Comparison of ENCODE assay signal across 8 cellular contexts in the genomic region with DNA sequence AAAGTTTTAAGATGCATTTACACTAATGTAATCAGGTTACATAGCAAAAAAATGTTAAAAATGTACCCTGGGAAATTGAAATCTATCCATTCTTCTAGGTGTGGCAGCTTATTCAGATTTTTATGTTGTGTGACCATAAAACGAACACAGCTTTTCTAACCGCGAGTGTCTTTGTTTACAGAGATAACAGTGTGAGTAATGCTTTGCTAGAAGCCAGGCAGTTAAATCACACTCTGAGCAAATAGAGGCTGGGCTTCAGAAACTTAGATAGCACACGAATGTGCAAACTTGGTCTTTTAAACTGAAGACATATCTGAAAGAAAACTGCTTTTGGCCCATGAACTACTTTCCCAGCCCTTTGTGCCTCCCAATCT.
DNase-seq lines count a peak whose midpoint lies in the region; ATAC-seq and TF ChIP-seq lines count a peak whose summit lies in the region.

No MANE protein-coding gene starts in this region.

- H3K9me3 ChIP-seq in mammary epithelial cell (replicated peaks; ENCODE audit: insufficient read depth, low read length) (no peaks in the 10 kb centered on the region), BE2C (no peaks in the 10 kb centered on the region)

- H3K4me1 ChIP-seq in mammary epithelial cell (ENCODE audit: insufficient read depth, low read length) = peaks cover 79% of the 10 kb centered on the region
- peaks cover 33% of the 10 kb centered on the region for H3K4me1 ChIP-seq in mesendoderm (ENCODE audit: control insufficient read depth, low read depth, low read length)
- peaks cover 26% of the 10 kb centered on the region for H3K4me1 ChIP-seq in BE2C

- H3K27me3 ChIP-seq in mammary epithelial cell (ENCODE audit: insufficient read depth, low read length) = no peaks in the 10 kb centered on the region
- H3K27me3 ChIP-seq in mesendoderm (ENCODE audit: insufficient read depth, low read length, poor library complexity) = no peaks in the 10 kb centered on the region
- H3K27me3 ChIP-seq in BE2C = no peaks in the 10 kb centered on the region

- CTCF ChIA-PET in mammary epithelial cell (lab: Charles Lee; ENCODE audit: low non-redundant PET) = interaction anchor here (0.6 kb wide), 1 partner anchor 93 kb away, joined by 3 read pairs; no protein-coding TSS in a partner anchor

- in situ Hi-C loops in mammary epithelial cell (cut with MboI; ENCODE audit: low sequenced_read_pairs in 2 of 2) = loop anchor here in 1 of 2 donors (5.0 kb wide), 1 partner anchor 40 kb away; no protein-coding TSS in a partner anchor

- peak; percentile 20 for DNase-seq in NCI-H345 treated with DMSO at 0.1 percent for 48 hours (lab: John Stamatoyannopoulos, UW; ENCODE audit: unreplicated experiment)
- peak; percentile 79 for DNase-seq in mammary epithelial cell
- no peak for DNase-seq in mesendoderm
- DNase-seq in BE2C = no peak
- no peak for DNase-seq in NCI-H1105 (lab: John Stamatoyannopoulos, UW)

- intact Hi-C loops in mammary epithelial cell (cut with micrococcal nuclease) = no loop called here

- no peak overlapping the region for H4K8ac ChIP-seq in mesendoderm (ENCODE audit: low read depth, low read length)

- no peak overlapping the region for H2AFZ ChIP-seq in mammary epithelial cell (ENCODE audit: low read depth, low read length)

- no peak overlapping the region for H2BK120ac ChIP-seq in mesendoderm (ENCODE audit: low read depth, low read length)

- H2BK5ac ChIP-seq in mesendoderm (ENCODE audit: low read length) = no peak overlapping the region

- no peak overlapping the region for H3K23ac ChIP-seq in mesendoderm (ENCODE audit: low read length)

- H2BK15ac ChIP-seq in mesendoderm (replicated peaks; ENCODE audit: low read depth) = no peak overlapping the region

- dilution Hi-C loops in mammary epithelial cell (cut with HindIII; ENCODE audit: low sequenced_read_pairs) = no loop called here

- no peaks in the 10 kb centered on the region for H4K20me1 ChIP-seq in mammary epithelial cell (ENCODE audit: insufficient read depth, low read length)

- H2AK5ac ChIP-seq in mesendoderm (ENCODE audit: low read length) = no peak overlapping the region

- H3K9ac ChIP-seq in mammary epithelial cell (ENCODE audit: insufficient read depth, low read length) (peak overlapping the region; percentile 88), mesendoderm (ENCODE audit: low read length) (no peak overlapping the region)

- no peak overlapping the region for H3K18ac ChIP-seq in mesendoderm (ENCODE audit: low read length)

- peak; percentile 22 for ATAC-seq in GM18868 (IDR thresholded peaks at IDR 0.05; ENCODE audit: unreplicated experiment)
- no peak for ATAC-seq in GM21447 (IDR thresholded peaks at IDR 0.05; ENCODE audit: unreplicated experiment)
- no peak for ATAC-seq in GM21526 (IDR thresholded peaks at IDR 0.05; ENCODE audit: low FRiP score, unreplicated experiment)

- H3K4ac ChIP-seq in mesendoderm (ENCODE audit: low read depth, low read length) = no peak overlapping the region

- H3K27ac ChIP-seq in mammary epithelial cell (ENCODE audit: insufficient read depth, low read depth, low read length) (peak overlapping the region; percentile 96), mesendoderm (ENCODE audit: low read depth, low read length) (peak overlapping the region; percentile 22)

- TF ChIP-seq CTCF in mammary epithelial cell (conservative IDR thresholded peaks at IDR 0.05 in 1 of 2, IDR thresholded peaks at IDR 0.05 in 1 of 2; ENCODE audit: extremely low read depth in 1 of 2, insufficient read depth in 1 of 2, low read depth in 1 of 2, low read length in 2 of 2) (no peak), BE2C (IDR thresholded peaks at IDR 0.05; ENCODE audit: low read depth, low read length) (no peak)

- H3K36me3 ChIP-seq in mammary epithelial cell (ENCODE audit: insufficient read depth, low read length) = no peaks in the 10 kb centered on the region
- no peaks in the 10 kb centered on the region for H3K36me3 ChIP-seq in mesendoderm (ENCODE audit: control insufficient read depth, insufficient read depth, low read length)
- H3K36me3 ChIP-seq in BE2C = no peaks in the 10 kb centered on the region

- H3K4me2 ChIP-seq in mammary epithelial cell (ENCODE audit: insufficient read depth, low read depth, low read length) (peak overlapping the region; percentile 68), mesendoderm (ENCODE audit: low read length) (no peak overlapping the region)

- H3K4me3 ChIP-seq in mammary epithelial cell (replicated peaks in 1 of 3; ENCODE audit: insufficient read depth in 1 of 3, low read depth in 2 of 3, low read length in 3 of 3) = peak overlapping the region in 1 of 3 experiments; percentile 6
- no peak overlapping the region for H3K4me3 ChIP-seq in mesendoderm (ENCODE audit: low read length)
- no peak overlapping the region for H3K4me3 ChIP-seq in BE2C (ENCODE audit: low read depth, low read length)

- no peak overlapping the region for H3K56ac ChIP-seq in mesendoderm (ENCODE audit: low read length)

- H4K5ac ChIP-seq in mesendoderm (ENCODE audit: low read length) = no peak overlapping the region

- peaks cover 33% of the 10 kb centered on the region for H3K79me1 ChIP-seq in mesendoderm (ENCODE audit: low read length)

- 0% methylated on average over 4 of the region's 4 CpGs for WGBS in mammary epithelial cell (ENCODE audit: low coverage, missing lambda C conversion rate)
- no CpG with 5 or more reads among the region's 4 CpGs for WGBS in mesendoderm (ENCODE audit: extremely low coverage, insufficient coverage, low lambda C conversion rate)

- H3K79me2 ChIP-seq in mammary epithelial cell (ENCODE audit: insufficient read depth, low read length) (peaks cover 89% of the 10 kb centered on the region), mesendoderm (ENCODE audit: control insufficient read depth, insufficient read depth, low read length) (peaks cover 82% of the 10 kb centered on the region)

- no TSS peak for BruUV-seq in mammary epithelial cell (replicated peaks; lab: Mats Ljungman, UMichigan)

Comparison
In these comparisons a context has a peak if more than half of its experiments do, and no peak if none do; other contexts are left out.
1. DNase-seq: peak in NCI-H345 treated with DMSO at 0.1 percent for 48 hours (single experiment) and mammary epithelial cell (single experiment); none in mesendoderm (single experiment), BE2C (single experiment) and NCI-H1105 (single experiment).